Comparison of ENCODE assay signal across 3 cellular contexts in genomic region chr6:33175436-33176069, GRCh38.
TF ChIP-seq lines count a peak whose summit lies in the region.

No MANE protein-coding gene starts in this region.

TF ChIP-seq in SK-N-SH treated with all-trans-retinoic acid at 6 μM for 48 hours, 23 proteins besides CTCF, POLR2A, EP300 and RAD21:
- TF ChIP-seq TSHZ2 (CRISPR knock-in tag; IDR thresholded peaks at IDR 0.05) (no peak), ZNF8 (CRISPR knock-in tag; IDR thresholded peaks at IDR 0.05) (no peak), ISL1 (CRISPR knock-in tag; IDR thresholded peaks at IDR 0.05) (no peak), TOX (CRISPR knock-in tag; IDR thresholded peaks at IDR 0.05; ENCODE audit: borderline replicate concordance) (no peak), ARNTL (CRISPR knock-in tag; IDR thresholded peaks at IDR 0.05; ENCODE audit: borderline replicate concordance, low read depth) (no peak), ZNF565 (CRISPR knock-in tag; conservative IDR thresholded peaks at IDR 0.05; ENCODE audit: low read depth) (no peak), GLIS3 (CRISPR knock-in tag; IDR thresholded peaks at IDR 0.05) (no peak)

TF ChIP-seq in SK-N-SH, 30 proteins besides CTCF, POLR2A, EP300 and RAD21:
- TF ChIP-seq MXI1 (IDR thresholded peaks at IDR 0.05; ENCODE audit: low read depth, low read length) (no peak), GABPA (IDR thresholded peaks at IDR 0.05; ENCODE audit: low read depth) (no peak), TAF1 (IDR thresholded peaks at IDR 0.05; ENCODE audit: borderline replicate concordance, low read depth, low read length) (no peak), TEAD4 (IDR thresholded peaks at IDR 0.05; ENCODE audit: borderline replicate concordance, insufficient read depth) (no peak), RFX5 (IDR thresholded peaks at IDR 0.05; ENCODE audit: low read length) (no peak), GATA2 (CRISPR knock-in tag; IDR thresholded peaks at IDR 0.05) (no peak), ZBTB33 (IDR thresholded peaks at IDR 0.05; ENCODE audit: borderline replicate concordance, low read depth) (no peak), POLR2AphosphoS5 (IDR thresholded peaks at IDR 0.05; ENCODE audit: low read depth, low read length) (no peak), NRF1 (IDR thresholded peaks at IDR 0.05; ENCODE audit: low read depth, low read length) (no peak), YY1 (IDR thresholded peaks at IDR 0.05; ENCODE audit: low read depth) (no peak), MAX (IDR thresholded peaks at IDR 0.05; ENCODE audit: low read depth) (no peak), FOXM1 (IDR thresholded peaks at IDR 0.05; ENCODE audit: low read depth) (no peak)
- TF ChIP-seq, protein P1, sequence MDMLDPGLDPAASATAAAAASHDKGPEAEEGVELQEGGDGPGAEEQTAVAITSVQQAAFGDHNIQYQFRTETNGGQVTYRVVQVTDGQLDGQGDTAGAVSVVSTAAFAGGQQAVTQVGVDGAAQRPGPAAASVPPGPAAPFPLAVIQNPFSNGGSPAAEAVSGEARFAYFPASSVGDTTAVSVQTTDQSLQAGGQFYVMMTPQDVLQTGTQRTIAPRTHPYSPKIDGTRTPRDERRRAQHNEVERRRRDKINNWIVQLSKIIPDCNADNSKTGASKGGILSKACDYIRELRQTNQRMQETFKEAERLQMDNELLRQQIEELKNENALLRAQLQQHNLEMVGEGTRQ (IDR thresholded peaks at IDR 0.05; ENCODE audit: borderline replicate concordance, low read depth, low read length) = no peak

TF ChIP-seq in H1, 55 proteins besides CTCF, POLR2A, EP300 and RAD21:
- no peak for TF ChIP-seq RXRA (IDR thresholded peaks at IDR 0.05; ENCODE audit: insufficient read depth, low read depth, low read length)
- TF ChIP-seq, protein P1 (IDR thresholded peaks at IDR 0.05; ENCODE audit: low read length) = no peak
- TF ChIP-seq SIX5 (IDR thresholded peaks at IDR 0.05; ENCODE audit: low read depth, low read length) = no peak
- TF ChIP-seq RBBP5 (IDR thresholded peaks at IDR 0.05; ENCODE audit: borderline replicate concordance, low read depth, low read length) = no peak
- TF ChIP-seq PHF8 (conservative IDR thresholded peaks at IDR 0.05; ENCODE audit: low read depth, low read length) = no peak
- TF ChIP-seq SIRT6 (IDR thresholded peaks at IDR 0.05; ENCODE audit: low read length) = no peak
- no peak for TF ChIP-seq POU5F1 (IDR thresholded peaks at IDR 0.05; ENCODE audit: low read depth, low read length)
- no peak for TF ChIP-seq SP2 (IDR thresholded peaks at IDR 0.05; ENCODE audit: low read length)
- TF ChIP-seq SAP30 (IDR thresholded peaks at IDR 0.05; ENCODE audit: insufficient read depth, insufficient replicate concordance, low read length) = no peak
- no peak for TF ChIP-seq RNF2 (IDR thresholded peaks at IDR 0.05; ENCODE audit: borderline replicate concordance, low read depth, low read length, missing control alignments, poor library complexity, severe bottlenecking)
- no peak for TF ChIP-seq KDM5A (IDR thresholded peaks at IDR 0.05; ENCODE audit: low read length)
- TF ChIP-seq NRF1 (IDR thresholded peaks at IDR 0.05; ENCODE audit: low read depth, low read length) = no peak
